1 cellular context compared by ENCODE assay signal in genomic region chrX:149758068-149758714, GRCh38.
TF ChIP-seq lines count a peak whose summit lies in the region.

No MANE protein-coding gene starts in this region.

TF ChIP-seq in K562, 482 proteins besides CTCF, POLR2A, EP300 and RAD21:
- TF ChIP-seq SPI1 (IDR thresholded peaks at IDR 0.05; ENCODE audit: borderline replicate concordance, low read depth, low read length) = 0 out of 2 replicates have a peak, but pooled peaks have one; percentile 8
- TF ChIP-seq RBM39 (optimal IDR thresholded peaks at IDR 0.05; ENCODE audit: low read depth, low read length) = no peak
- TF ChIP-seq, protein P1, sequence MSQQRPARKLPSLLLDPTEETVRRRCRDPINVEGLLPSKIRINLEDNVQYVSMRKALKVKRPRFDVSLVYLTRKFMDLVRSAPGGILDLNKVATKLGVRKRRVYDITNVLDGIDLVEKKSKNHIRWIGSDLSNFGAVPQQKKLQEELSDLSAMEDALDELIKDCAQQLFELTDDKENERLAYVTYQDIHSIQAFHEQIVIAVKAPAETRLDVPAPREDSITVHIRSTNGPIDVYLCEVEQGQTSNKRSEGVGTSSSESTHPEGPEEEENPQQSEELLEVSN (IDR thresholded peaks at IDR 0.05; ENCODE audit: borderline replicate concordance in 1 of 2, extremely low read depth in 1 of 2, insufficient read depth in 1 of 2, insufficient read length in 1 of 2, low read depth in 1 of 2, low read length in 1 of 2, poor library complexity in 1 of 2, severe bottlenecking in 1 of 2) = peak in 1 of 2 experiments; percentile 11
